In the genomic region with DNA sequence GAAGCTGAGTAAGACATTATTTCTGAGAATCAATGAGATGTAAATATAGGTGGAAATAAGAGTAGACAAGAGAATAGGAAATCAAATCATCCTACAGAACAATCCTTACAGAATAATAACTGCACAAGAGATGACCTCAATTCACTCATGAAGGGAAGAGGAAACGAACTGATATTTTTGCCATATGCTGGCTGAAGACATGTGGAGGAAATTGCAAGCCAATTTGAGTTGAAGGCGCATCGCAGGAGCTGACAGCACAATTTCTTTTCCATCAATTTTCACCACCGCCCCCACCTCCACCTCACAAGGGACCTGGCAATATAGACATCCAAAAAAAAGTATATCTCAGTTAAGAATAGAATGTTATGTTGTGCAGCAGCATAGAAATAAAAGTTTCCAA, we compare ENCODE assay signal across 29 cellular contexts.
"Had no signal": no experiment of that assay in that cellular context is flagged by ENCODE, and none has a peak within 500 bp of the region (broad histone marks: within the 10 kb centered on the region; RNA-seq: fewer than 3 reads in every experiment).

No MANE protein-coding gene starts in this region.

- H3K27me3 Mint-ChIP-seq: activated CD4-positive, alpha-beta T cell treated with anti-CD3 and anti-CD28 coated beads, Interleukin-2, amount 10 ng/mL, durations not matched to agents 24 days and 14 days; activated CD8-positive, alpha-beta T cell treated with anti-CD3 and anti-CD28 coated beads for 36 hours; activated naive CD8-positive, alpha-beta T cell; activated naive CD8-positive, alpha-beta T cell treated with anti-CD3 and anti-CD28 coated beads, Interleukin-2, amount 50 U/mL, for 24 hours; brain had no signal

- H3K4me1 Mint-ChIP-seq: brain had no signal

- H2AFZ ChIP-seq: PC-9 had no signal

- H3K4me2 ChIP-seq: PC-9 had no signal

- H3K4me3 Mint-ChIP-seq: activated CD4-positive, alpha-beta T cell treated with anti-CD3 and anti-CD28 coated beads, Interleukin-2, amount 10 ng/mL, durations not matched to agents 24 days and 14 days; activated CD8-positive, alpha-beta T cell treated with anti-CD3 and anti-CD28 coated beads for 36 hours; activated naive CD4-positive, alpha-beta T cell treated with anti-CD3 and anti-CD28 coated beads for 36 hours; activated naive CD8-positive, alpha-beta T cell; activated naive CD8-positive, alpha-beta T cell treated with anti-CD3 and anti-CD28 coated beads, Interleukin-2, amount 50 U/mL, for 24 hours; activated T-helper 1 cell treated with anti-CD3 and anti-CD28 coated beads, Interleukin-12 subunit alpha, Interleukin-12 subunit beta, Interleukin-2, Interleukin-4 antibody, amounts not matched to agents 30 ng/mL and 10 ng/mL and 1 ng/mL, durations not matched to agents 14 hours and 24 hours and 36 hours; brain had no signal

- ATAC-seq: activated CD8-positive, alpha-beta T cell treated with anti-CD3 and anti-CD28 coated beads for 36 hours; activated naive CD8-positive, alpha-beta T cell treated with anti-CD3 and anti-CD28 coated beads, Interleukin-2, amount 50 U/mL, for 24 hours; K562; Right ventricle myocardium inferior; SK-N-SH treated with all-trans-retinoic acid at 6 μM for 48 hours had no signal

- H3K27ac ChIP-seq: PC-9, RWPE1, WERI-Rb-1 had no signal

- DNase-seq: activated CD4-positive, alpha-beta T cell treated with anti-CD3 and anti-CD28 coated beads, Interleukin-2, amount 10 ng/mL, durations not matched to agents 24 days and 14 days; activated CD4-positive, alpha-beta T cell treated with anti-CD3 and anti-CD28 coated beads, Interleukin-2, amount 50 U/mL, for 4 hours; activated CD8-positive, alpha-beta T cell treated with anti-CD3 and anti-CD28 coated beads for 36 hours; activated gamma-delta T cell treated with Interleukin-2 at 50 U/mL for 16 hours; activated naive CD4-positive, alpha-beta T cell treated with anti-CD3 and anti-CD28 coated beads for 36 hours; activated naive CD8-positive, alpha-beta T cell treated with anti-CD3 and anti-CD28 coated beads, Interleukin-2, amount 50 U/mL, for 24 hours; activated T-cell treated with anti-CD3 and anti-CD28 coated beads, Interleukin-2, amount 50 U/mL, for 1 hour; caudate nucleus; IMR-90; NCI-H1092 treated with DMSO at 0.1 percent for 48 hours; NCI-H1694; NCI-H1930; NCI-H2081 treated with DMSO at 0.1 percent for 48 hours; NCI-H446; NCI-H510A treated with DMSO at 0.1 percent for 48 hours; NCI-H526 treated with DMSO at 0.1 percent for 48 hours; NK-92 treated with Interleukin-12 subunit alpha and Interleukin-12 subunit beta, amount 100 ng/mL, for 24 hours; PC-9; SIG-M5; T-helper 1 cell; T1000; WERI-Rb-1 had no signal

- H3K36me3 Mint-ChIP-seq: activated naive CD8-positive, alpha-beta T cell; brain had no signal

- H3K36me3 ChIP-seq: WERI-Rb-1 had no signal

- H3K27ac Mint-ChIP-seq: activated CD4-positive, alpha-beta T cell treated with anti-CD3 and anti-CD28 coated beads, Interleukin-2, amount 10 ng/mL, durations not matched to agents 24 days and 14 days; activated CD8-positive, alpha-beta T cell treated with anti-CD3 and anti-CD28 coated beads for 36 hours; activated naive CD4-positive, alpha-beta T cell treated with anti-CD3 and anti-CD28 coated beads for 36 hours; activated naive CD8-positive, alpha-beta T cell; activated naive CD8-positive, alpha-beta T cell treated with anti-CD3 and anti-CD28 coated beads, Interleukin-2, amount 50 U/mL, for 24 hours; brain had no signal

- H3K4me3 ChIP-seq: K562, PC-9 had no signal
